In genomic region chr12:116399055-116399454, GRCh38 we compare ENCODE assay signal across 34 cellular contexts.
"Had no signal": no experiment of that assay in that cellular context is flagged by ENCODE, and none has a peak within 500 bp of the region (broad histone marks: within the 10 kb centered on the region; RNA-seq: fewer than 3 reads in every experiment).

No MANE protein-coding gene starts in this region.

- H3K27me3 ChIP-seq: MG63 had no signal

- H3K4me2 ChIP-seq: KMS-11 had no signal

- H3K4me3 ChIP-seq: MG63 had no signal

- H3K27ac ChIP-seq: KMS-11 had no signal

- H3K36me3 ChIP-seq: MG63 had no signal

- DNase-seq: Karpas-422, Kasumi-1, MG63, MM.1S, MV-4-11, NCI-H1048, NCI-H1092, NCI-H1092 treated with DMSO at 0.1 percent for 48 hours, NCI-H1105, NCI-H1105 treated with DMSO at 0.1 percent for 48 hours, NCI-H1417, NCI-H1417 treated with DMSO at 0.1 percent for 48 hours, NCI-H1436 treated with DMSO at 0.1 percent for 48 hours, NCI-H146, NCI-H1694, NCI-H1694 treated with DMSO at 0.1 percent for 48 hours, NCI-H187, NCI-H187 treated with DMSO at 0.1 percent for 48 hours, NCI-H1930, NCI-H2029, NCI-H2029 treated with DMSO at 0.1 percent for 48 hours, NCI-H2081, NCI-H2081 treated with DMSO at 0.1 percent for 48 hours, NCI-H2107, NCI-H2171, NCI-H2171 treated with DMSO at 0.1 percent for 48 hours, NCI-H2227 treated with DMSO at 0.1 percent for 48 hours, NCI-H226, NCI-H345, NCI-H446, NCI-H446 treated with DMSO at 0.1 percent for 48 hours, NCI-H510A, NCI-H510A treated with DMSO at 0.1 percent for 48 hours had no signal

- H3K9ac ChIP-seq: KMS-11 had no signal
